Comparison of ENCODE assay signal across 8 cellular contexts in genomic region chr5:179678238-179679013, GRCh38. TPM values are rescaled to one million over a fixed set of nuclear protein-coding genes. Genes with fewer than 3 reads are reported as not detected.
DNase-seq lines count a peak whose midpoint lies in the region; ATAC-seq and TF ChIP-seq lines count a peak whose summit lies in the region.

No MANE protein-coding gene starts in this region.

- H3K4me1 ChIP-seq in SK-N-SH (ENCODE audit: control insufficient read depth in 1 of 2, insufficient read depth in 2 of 2, low read depth in 1 of 2, low read length in 1 of 2) = peaks cover 8 to 11% of the 10 kb centered on the region in 2 experiments; a peak in 2 of 4 replicates

- TF ChIP-seq CTCF in GM10248 (IDR thresholded peaks at IDR 0.05; ENCODE audit: control extremely low read depth, extremely low read depth, low read depth, missing control alignments) (peak; percentile 32), NB4 (IDR thresholded peaks at IDR 0.05; ENCODE audit: low read depth, low read length) (no peak), SK-N-SH (IDR thresholded peaks at IDR 0.05) (no peak), glutamatergic neuron (IDR thresholded peaks at IDR 0.05; ENCODE audit: partially characterized antibody, unreplicated experiment) (peak; percentile 15), omental fat pad (IDR thresholded peaks at IDR 0.05) (no peak)

- H3K27me3 ChIP-seq in SK-N-SH (ENCODE audit: insufficient read depth) = no peaks in the 10 kb centered on the region

- TF ChIP-seq POLR2A in NB4 (IDR thresholded peaks at IDR 0.05; ENCODE audit: extremely low read depth, insufficient read length) = peak; percentile 98

- H3K9ac ChIP-seq in SK-N-SH = peak overlapping the region; percentile 98

- H3K27ac ChIP-seq in SK-N-SH (ENCODE audit: low read depth in 2 of 2, low read length in 1 of 2) (peak overlapping the region; percentile 70 to 75), temporal lobe (ENCODE audit: low read depth, low read length) (peak overlapping the region; percentile 89)

- no peaks in the 10 kb centered on the region for H3K9me3 Mint-ChIP-seq in activated naive CD4-positive, alpha-beta T cell treated with anti-CD3 and anti-CD28 coated beads, Interleukin-2, amount 50 U/mL, for 72 hours
- peaks cover 4% of the 10 kb centered on the region for H3K9me3 Mint-ChIP-seq in glutamatergic neuron (ENCODE audit: unreplicated experiment)

- peaks cover 3% of the 10 kb centered on the region for H3F3A ChIP-seq in SK-N-SH (replicated peaks; ENCODE audit: insufficient read depth)

- no peaks in the 10 kb centered on the region for H3K9me2 ChIP-seq in SK-N-SH

- WGBS in SK-N-SH (ENCODE audit: low lambda C conversion rate) = 6% methylated on average over 12 of the region's 75 CpGs

- H3K9me3 ChIP-seq in SK-N-SH = no peaks in the 10 kb centered on the region

- H3K79me2 ChIP-seq in SK-N-SH (ENCODE audit: insufficient read depth) = peaks cover 22% of the 10 kb centered on the region

- H3K4me3 Mint-ChIP-seq in glutamatergic neuron (ENCODE audit: unreplicated experiment) = peak overlapping the region; percentile 92

- H3K4me1 Mint-ChIP-seq in glutamatergic neuron (ENCODE audit: low read depth, unreplicated experiment) = no peaks in the 10 kb centered on the region

- peak; percentile 97 for DNase-seq in GM10248 (ENCODE audit: extremely low spot score)
- peak; percentile 97 for DNase-seq in NB4 (ENCODE audit: low read depth)
- DNase-seq in SK-N-SH = peak; percentile 98
- DNase-seq in activated naive CD4-positive, alpha-beta T cell treated with anti-CD3 and anti-CD28 coated beads, Interleukin-2, amount 50 U/mL, for 72 hours (ENCODE audit: low spot score in 2 of 2) = peak; percentile 93 to 96
- DNase-seq in glutamatergic neuron = peak; percentile 96
- DNase-seq in omental fat pad (ENCODE audit: low spot score) = peak; percentile 83

- ATAC-seq in HG02588 (IDR thresholded peaks at IDR 0.05; ENCODE audit: unreplicated experiment) = peak; percentile 86
- peak; percentile 92 to 94 for ATAC-seq in activated naive CD4-positive, alpha-beta T cell treated with anti-CD3 and anti-CD28 coated beads, Interleukin-2, amount 50 U/mL, for 72 hours
- peak; percentile 93 for ATAC-seq in omental fat pad (ENCODE audit: low FRiP score)

- CTCF ChIA-PET in GM10248 (lab: Yijun Ruan, JAX) = interaction anchor here (0.7 to 5.5 kb wide), 13 partner anchors 9 to 144 kb away, joined by 3 to 29 read pairs (median 5); no protein-coding TSS in a partner anchor
- CTCF ChIA-PET in SK-N-SH (lab: Yijun Ruan, JAX) = interaction anchor here (1.2 to 2.3 kb wide), 3 partner anchors 11 to 124 kb away, joined by 3 to 12 read pairs (median 7); partner anchors contain the start of gene HNRNPH1

- peak overlapping the region; percentile 90 to 97 for H3K27ac Mint-ChIP-seq in activated naive CD4-positive, alpha-beta T cell treated with anti-CD3 and anti-CD28 coated beads, Interleukin-2, amount 50 U/mL, for 72 hours
- H3K27ac Mint-ChIP-seq in glutamatergic neuron (ENCODE audit: unreplicated experiment) = peak overlapping the region; percentile 96

- H2AFZ ChIP-seq in SK-N-SH (ENCODE audit: low read depth) = peak overlapping the region; percentile 96

- no peak for TF ChIP-seq EP300 in SK-N-SH (IDR thresholded peaks at IDR 0.05; ENCODE audit: borderline replicate concordance in 1 of 2, low read depth in 1 of 2, low read length in 1 of 2)

- peaks cover 3% of the 10 kb centered on the region for H3K27me3 Mint-ChIP-seq in glutamatergic neuron (ENCODE audit: unreplicated experiment)

- H3K4me3 ChIP-seq in NB4 (ENCODE audit: low read depth, low read length) (peak overlapping the region; percentile 93), SK-N-SH (ENCODE audit: low read depth in 2 of 2, low read length in 1 of 2) (peak overlapping the region; percentile 68 to 99)

- H3K4me2 ChIP-seq in SK-N-SH = peak overlapping the region; percentile 99

- POLR2A ChIA-PET in GM10248 (lab: Yijun Ruan, JAX) (interaction anchor here (0.8 to 2.0 kb wide), 3 partner anchors 43 to 65 kb away, joined by 3 to 5 read pairs (median 3); partner anchors contain the start of gene HNRNPH1), SK-N-SH (lab: Yijun Ruan, JAX) (interaction anchor here (0.6 to 1.4 kb wide), 3 partner anchors 18 to 55 kb away, joined by 3 to 8 read pairs (median 6); partner anchors contain the start of gene HNRNPH1)

- H3K36me3 Mint-ChIP-seq in activated naive CD4-positive, alpha-beta T cell treated with anti-CD3 and anti-CD28 coated beads, Interleukin-2, amount 50 U/mL, for 72 hours = peaks cover 22 to 36% of the 10 kb centered on the region in 2 donors
- H3K36me3 Mint-ChIP-seq in glutamatergic neuron (ENCODE audit: unreplicated experiment) = no peaks in the 10 kb centered on the region

- H3K36me3 ChIP-seq in SK-N-SH (replicated peaks in 1 of 2; ENCODE audit: control insufficient read depth in 1 of 2, insufficient read depth in 2 of 2, low read length in 1 of 2) = no peaks in the 10 kb centered on the region

- no peaks in the 10 kb centered on the region for H4K20me1 ChIP-seq in SK-N-SH (ENCODE audit: insufficient read depth)

- TF ChIP-seq RAD21 in SK-N-SH (IDR thresholded peaks at IDR 0.05; ENCODE audit: low read length) = peak; percentile 11; the same call in 1 of the 2 replicates

TF ChIP-seq in SK-N-SH, 30 proteins besides CTCF, POLR2A, EP300 and RAD21 (continues in another document):
- TF ChIP-seq, protein P1, sequence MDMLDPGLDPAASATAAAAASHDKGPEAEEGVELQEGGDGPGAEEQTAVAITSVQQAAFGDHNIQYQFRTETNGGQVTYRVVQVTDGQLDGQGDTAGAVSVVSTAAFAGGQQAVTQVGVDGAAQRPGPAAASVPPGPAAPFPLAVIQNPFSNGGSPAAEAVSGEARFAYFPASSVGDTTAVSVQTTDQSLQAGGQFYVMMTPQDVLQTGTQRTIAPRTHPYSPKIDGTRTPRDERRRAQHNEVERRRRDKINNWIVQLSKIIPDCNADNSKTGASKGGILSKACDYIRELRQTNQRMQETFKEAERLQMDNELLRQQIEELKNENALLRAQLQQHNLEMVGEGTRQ (IDR thresholded peaks at IDR 0.05; ENCODE audit: borderline replicate concordance, low read depth, low read length) = no peak
- TF ChIP-seq NFIC (IDR thresholded peaks at IDR 0.05; ENCODE audit: borderline replicate concordance) = no peak
- no peak for TF ChIP-seq FOXM1 (IDR thresholded peaks at IDR 0.05; ENCODE audit: low read depth)
- no peak for TF ChIP-seq EZH2phosphoT487 (IDR thresholded peaks at IDR 0.05; ENCODE audit: borderline replicate concordance, low read depth)
- TF ChIP-seq MXI1 (IDR thresholded peaks at IDR 0.05; ENCODE audit: low read depth, low read length) = no peak; the same call in 1 of the 2 replicates
- TF ChIP-seq, protein P2, sequence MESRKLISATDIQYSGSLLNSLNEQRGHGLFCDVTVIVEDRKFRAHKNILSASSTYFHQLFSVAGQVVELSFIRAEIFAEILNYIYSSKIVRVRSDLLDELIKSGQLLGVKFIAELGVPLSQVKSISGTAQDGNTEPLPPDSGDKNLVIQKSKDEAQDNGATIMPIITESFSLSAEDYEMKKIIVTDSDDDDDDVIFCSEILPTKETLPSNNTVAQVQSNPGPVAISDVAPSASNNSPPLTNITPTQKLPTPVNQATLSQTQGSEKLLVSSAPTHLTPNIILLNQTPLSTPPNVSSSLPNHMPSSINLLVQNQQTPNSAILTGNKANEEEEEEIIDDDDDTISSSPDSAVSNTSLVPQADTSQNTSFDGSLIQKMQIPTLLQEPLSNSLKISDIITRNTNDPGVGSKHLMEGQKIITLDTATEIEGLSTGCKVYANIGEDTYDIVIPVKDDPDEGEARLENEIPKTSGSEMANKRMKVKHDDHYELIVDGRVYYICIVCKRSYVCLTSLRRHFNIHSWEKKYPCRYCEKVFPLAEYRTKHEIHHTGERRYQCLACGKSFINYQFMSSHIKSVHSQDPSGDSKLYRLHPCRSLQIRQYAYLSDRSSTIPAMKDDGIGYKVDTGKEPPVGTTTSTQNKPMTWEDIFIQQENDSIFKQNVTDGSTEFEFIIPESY (IDR thresholded peaks at IDR 0.05; ENCODE audit: borderline replicate concordance, low read depth) = no peak
- peak; percentile 97 for TF ChIP-seq POLR2AphosphoS5 (IDR thresholded peaks at IDR 0.05; ENCODE audit: low read depth, low read length)
- 0 out of 2 replicates have a peak, but pooled peaks have one; percentile 34 for TF ChIP-seq FOXJ3 (CRISPR knock-in tag; IDR thresholded peaks at IDR 0.05)
- TF ChIP-seq TCF12 (IDR thresholded peaks at IDR 0.05) = no peak
- no peak for TF ChIP-seq RXRA (IDR thresholded peaks at IDR 0.05; ENCODE audit: borderline replicate concordance, low read depth)
- TF ChIP-seq JUND (IDR thresholded peaks at IDR 0.05) = no peak

RNA-seq across cellular contexts. Expression of gene CBY3, which starts 2.4 kb away (rescaled TPM):
- not detected in 2 replicates for polyA plus RNA-seq in SK-N-SH (2012; rRNA removed)
- polyA plus RNA-seq in SK-N-SH (2012; cell fraction: cytosol; rRNA removed) = 0.05 TPM in 1 of 2 replicates, not detected in the other
- polyA plus RNA-seq in SK-N-SH (2012; cell fraction: nucleus; rRNA removed) = 0.19 and 0.20 TPM in 2 replicates
- total RNA-seq in activated naive CD4-positive, alpha-beta T cell treated with anti-CD3 and anti-CD28 coated beads, Interleukin-2, amount 50 U/mL, for 72 hours = not detected
- total RNA-seq in glutamatergic neuron (ENCODE audit: unreplicated experiment) = not detected
- not detected for total RNA-seq in omental fat pad
- not detected for total RNA-seq in temporal lobe

RNA-seq across cellular contexts. Expression of gene CANX, which starts 20.3 kb away (rescaled TPM):
- 142 and 215 TPM in 2 replicates for polyA plus RNA-seq in SK-N-SH (2012; rRNA removed)
- polyA plus RNA-seq in SK-N-SH (2012; cell fraction: cytosol; rRNA removed) = 164 and 239 TPM in 2 replicates
- 163 and 217 TPM in 2 replicates for polyA plus RNA-seq in SK-N-SH (2012; cell fraction: nucleus; rRNA removed)
- total RNA-seq in activated naive CD4-positive, alpha-beta T cell treated with anti-CD3 and anti-CD28 coated beads, Interleukin-2, amount 50 U/mL, for 72 hours = 100 to 1,000 TPM; 417 to 484 TPM
- total RNA-seq in glutamatergic neuron (ENCODE audit: unreplicated experiment) (363 TPM), omental fat pad (100 to 1,000 TPM; 269 to 487 (median 358) TPM), temporal lobe (289 TPM)

RNA-seq across cellular contexts. Expression of gene MAML1, which starts 54.2 kb away (rescaled TPM):
- polyA plus RNA-seq in SK-N-SH (2012; rRNA removed) = 4.4 and 8.1 TPM in 2 replicates
- polyA plus RNA-seq in SK-N-SH (2012; cell fraction: cytosol; rRNA removed) = 4.1 and 5.5 TPM in 2 replicates
- polyA plus RNA-seq in SK-N-SH (2012; cell fraction: nucleus; rRNA removed) = 11.6 and 12.4 TPM in 2 replicates
- total RNA-seq in activated naive CD4-positive, alpha-beta T cell treated with anti-CD3 and anti-CD28 coated beads, Interleukin-2, amount 50 U/mL, for 72 hours = 10 to 100 TPM; 25.3 to 29.6 TPM
- 30.0 TPM for total RNA-seq in glutamatergic neuron (ENCODE audit: unreplicated experiment)
- 10 to 100 TPM; 12.6 to 28.1 (median 21.1) TPM for total RNA-seq in omental fat pad
- total RNA-seq in temporal lobe = 12.8 TPM

RNA-seq across cellular contexts. Expression of gene HNRNPH1, which starts 55.0 kb away (rescaled TPM):
- polyA plus RNA-seq in SK-N-SH (2012; rRNA removed) = 192 and 197 TPM in 2 replicates
- polyA plus RNA-seq in SK-N-SH (2012; cell fraction: cytosol; rRNA removed) = 150 and 183 TPM in 2 replicates
- 420 and 667 TPM in 2 replicates for polyA plus RNA-seq in SK-N-SH (2012; cell fraction: nucleus; rRNA removed)
- 100 to 1,000 TPM; 925 to 947 TPM for total RNA-seq in activated naive CD4-positive, alpha-beta T cell treated with anti-CD3 and anti-CD28 coated beads, Interleukin-2, amount 50 U/mL, for 72 hours
- 1,021 TPM for total RNA-seq in glutamatergic neuron (ENCODE audit: unreplicated experiment)
- 100 to 1,000 TPM; 410 to 898 (median 679) TPM for total RNA-seq in omental fat pad
- 448 TPM for total RNA-seq in temporal lobe

Comparison
In these comparisons a context has a peak if more than half of its experiments do, and no peak if none do; other contexts are left out.
1. Peak in every context shown above with its lines: DNase-seq, ATAC-seq, H3K4me3 ChIP-seq and H3K27ac ChIP-seq.
2. CTCF ChIP-seq: peak in GM10248 (single experiment) and glutamatergic neuron (single experiment); none in NB4 (single experiment), SK-N-SH (single experiment) and omental fat pad (0 of 3).